In genomic region chr9:125343518-125344284, GRCh38 we compare ENCODE assay signal across 10 cellular contexts.
DNase-seq lines count a peak whose midpoint lies in the region; ATAC-seq and TF ChIP-seq lines count a peak whose summit lies in the region.
"Had no signal": no experiment of that assay in that cellular context is flagged by ENCODE, and none has a peak within 500 bp of the region (broad histone marks: within the 10 kb centered on the region; RNA-seq: fewer than 3 reads in every experiment).

No MANE protein-coding gene starts in this region.

- H3K4me3 Mint-ChIP-seq in nephron = no peak overlapping the region

- no peaks in the 10 kb centered on the region for H3K27me3 Mint-ChIP-seq in nephron (ENCODE audit: low read depth)

- no peak for ATAC-seq in stimulated activated naive CD8-positive, alpha-beta T cell treated with anti-CD3 and anti-CD28 coated beads, Interleukin-15, Interleukin-2, amounts not matched to agents 100 U/mL and 50 U/mL, for 24 hours
- ATAC-seq in GM21529 (IDR thresholded peaks at IDR 0.05; ENCODE audit: unreplicated experiment) = no peak

- peaks cover 11% of the 10 kb centered on the region for H3K36me3 ChIP-seq in smooth muscle cell (ENCODE audit: low read depth)

- DNase-seq in ELF-1 (ENCODE audit: low read depth, low spot score) = peak; percentile 53
- peak; percentile 80 for DNase-seq in NCI-H345 (lab: John Stamatoyannopoulos, UW)
- peak; percentile 20 for DNase-seq in epithelial cell of prostate (ENCODE audit: low read depth, low spot score)
- no peak for DNase-seq in activated CD4-positive, CD25-positive, alpha-beta regulatory T cell treated with anti-CD3 and anti-CD28 coated beads, Interleukin-2, amount 50 U/mL, for 72 hours
- DNase-seq in smooth muscle cell (lab: John Stamatoyannopoulos, UW; ENCODE audit: unreplicated experiment) = no peak
- DNase-seq in stimulated activated naive CD8-positive, alpha-beta T cell treated with anti-CD3 and anti-CD28 coated beads, Interleukin-15, Interleukin-2, amounts not matched to agents 100 U/mL and 50 U/mL, for 24 hours = no peak
- DNase-seq: activated CD8-positive, alpha-beta memory T cell treated with anti-CD3 and anti-CD28 coated beads, Interleukin-2, amount 50 U/mL, for 4 hours; esophagus squamous epithelium had no signal

- H4K20me1 ChIP-seq in smooth muscle cell (ENCODE audit: low read depth) = no peaks in the 10 kb centered on the region

- no peaks in the 10 kb centered on the region for H3K9me3 Mint-ChIP-seq in nephron

- peak overlapping the region in 2 of 3 experiments; percentile 54 to 91 for H3K27ac Mint-ChIP-seq in nephron

- no peak overlapping the region for H3K4me3 ChIP-seq in smooth muscle cell
- H3K4me3 ChIP-seq: esophagus squamous epithelium had no signal

- no peaks in the 10 kb centered on the region for H3K9me3 ChIP-seq in smooth muscle cell (replicated peaks; ENCODE audit: low read depth)
- H3K9me3 ChIP-seq: esophagus squamous epithelium had no signal

- no peak for TF ChIP-seq CTCF in nephron (IDR thresholded peaks at IDR 0.05; ENCODE audit: unreplicated experiment in 3 of 3)
- TF ChIP-seq CTCF in smooth muscle cell (IDR thresholded peaks at IDR 0.05; ENCODE audit: borderline replicate concordance, insufficient read depth, poor library complexity, severe bottlenecking) = no peak

- no peaks in the 10 kb centered on the region for H3K27me3 ChIP-seq in smooth muscle cell (ENCODE audit: low read depth)
- H3K27me3 ChIP-seq: esophagus squamous epithelium had no signal

- H3K4me1 ChIP-seq in smooth muscle cell (ENCODE audit: low read depth) = peaks cover 20% of the 10 kb centered on the region

- no peaks in the 10 kb centered on the region for H3F3A ChIP-seq in smooth muscle cell (ENCODE audit: low read depth)

- H3K27ac ChIP-seq in epithelial cell of prostate = no peak overlapping the region
- H3K27ac ChIP-seq in smooth muscle cell (ENCODE audit: low read depth) = no peak overlapping the region

- H3K79me2 ChIP-seq in smooth muscle cell (ENCODE audit: low read depth) = no peaks in the 10 kb centered on the region

- 87% methylated on average over 3 of the region's 3 CpGs for WGBS in smooth muscle cell (ENCODE audit: low lambda C conversion rate)

- H2AFZ ChIP-seq in smooth muscle cell (ENCODE audit: low read depth) = no peak overlapping the region

- no peak overlapping the region for H3K9ac ChIP-seq in smooth muscle cell (ENCODE audit: low read depth)

- no peak overlapping the region for H3K4me2 ChIP-seq in smooth muscle cell

- H3K36me3 Mint-ChIP-seq in nephron (ENCODE audit: low read depth) = peaks cover 41% of the 10 kb centered on the region

- no peaks in the 10 kb centered on the region for H3K4me1 Mint-ChIP-seq in nephron

Comparison
In these comparisons a context has a peak if more than half of its experiments do, and no peak if none do; other contexts are left out.
1. DNase-seq: peak in ELF-1 (single experiment), NCI-H345 (single experiment) and epithelial cell of prostate (single experiment); none in activated CD4-positive, CD25-positive, alpha-beta regulatory T cell treated with anti-CD3 and anti-CD28 coated beads, Interleukin-2, amount 50 U/mL, for 72 hours (single experiment), smooth muscle cell (single experiment) and stimulated activated naive CD8-positive, alpha-beta T cell treated with anti-CD3 and anti-CD28 coated beads, Interleukin-15, Interleukin-2, amounts not matched to agents 100 U/mL and 50 U/mL, for 24 hours (single experiment).